ENCODE assay signal across 1 cellular context in the genomic region with DNA sequence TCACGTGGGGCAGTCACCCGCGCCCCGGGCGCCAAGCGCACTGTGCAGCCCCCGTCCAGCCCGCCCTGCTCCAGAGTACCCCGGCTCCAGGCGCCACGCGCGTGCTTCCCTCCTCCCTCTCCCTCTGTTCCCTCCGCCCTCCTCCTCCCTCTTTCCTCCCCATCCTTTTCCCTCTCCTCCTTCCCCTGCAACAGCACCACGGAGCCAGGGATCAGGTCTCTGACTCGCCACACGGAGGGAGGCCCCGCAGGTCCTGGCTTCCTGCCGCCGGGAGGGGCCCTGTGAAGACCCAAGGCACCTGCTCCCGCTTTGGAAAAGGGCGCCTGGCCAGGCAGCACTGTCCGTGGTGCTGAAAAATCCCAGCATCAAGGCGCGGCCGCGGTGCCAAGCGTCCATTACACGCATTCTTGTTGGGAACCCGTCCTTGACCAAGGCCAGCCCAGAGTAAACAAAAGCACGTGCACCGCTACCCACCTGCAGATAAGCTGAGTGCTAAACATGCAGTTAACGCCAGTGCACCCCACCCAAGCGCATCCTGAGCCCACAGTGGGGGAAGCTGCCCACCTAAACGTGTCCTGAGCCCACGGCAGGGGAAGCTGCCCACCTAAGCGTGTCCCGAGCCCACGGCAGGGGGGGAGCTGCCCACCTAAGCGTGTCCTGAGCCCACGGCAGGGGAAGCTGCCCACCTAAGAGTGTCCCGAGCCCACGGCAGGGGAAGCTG.
TF ChIP-seq lines count a peak whose summit lies in the region.

No MANE protein-coding gene starts in this region.

TF ChIP-seq in HepG2, 621 proteins besides CTCF, POLR2A, EP300 and RAD21 (continued from another document and continues in another):
- TF ChIP-seq, protein P1, sequence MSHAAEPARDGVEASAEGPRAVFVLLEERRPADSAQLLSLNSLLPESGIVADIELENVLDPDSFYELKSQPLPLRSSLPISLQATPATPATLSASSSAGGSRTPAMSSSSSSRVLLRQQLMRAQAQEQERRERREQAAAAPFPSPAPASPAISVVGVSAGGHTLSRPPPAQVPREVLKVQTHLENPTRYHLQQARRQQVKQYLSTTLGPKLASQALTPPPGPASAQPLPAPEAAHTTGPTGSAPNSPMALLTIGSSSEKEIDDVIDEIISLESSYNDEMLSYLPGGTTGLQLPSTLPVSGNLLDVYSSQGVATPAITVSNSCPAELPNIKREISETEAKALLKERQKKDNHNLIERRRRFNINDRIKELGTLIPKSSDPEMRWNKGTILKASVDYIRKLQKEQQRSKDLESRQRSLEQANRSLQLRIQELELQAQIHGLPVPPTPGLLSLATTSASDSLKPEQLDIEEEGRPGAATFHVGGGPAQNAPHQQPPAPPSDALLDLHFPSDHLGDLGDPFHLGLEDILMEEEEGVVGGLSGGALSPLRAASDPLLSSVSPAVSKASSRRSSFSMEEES (CRISPR knock-in tag; IDR thresholded peaks at IDR 0.05) = peak; percentile 82
- peak; percentile 72 for TF ChIP-seq JARID2 (CRISPR knock-in tag; IDR thresholded peaks at IDR 0.05; ENCODE audit: insufficient replicate concordance)
- TF ChIP-seq ZC3H13 (CRISPR knock-in tag; IDR thresholded peaks at IDR 0.05) = no peak
- no peak for TF ChIP-seq ZNF552 (CRISPR knock-in tag; IDR thresholded peaks at IDR 0.05; ENCODE audit: borderline replicate concordance)
- no peak for TF ChIP-seq ZNF180 (CRISPR knock-in tag; IDR thresholded peaks at IDR 0.05; ENCODE audit: borderline replicate concordance, low read depth)
- TF ChIP-seq ZNF83 (CRISPR knock-in tag; IDR thresholded peaks at IDR 0.05; ENCODE audit: borderline replicate concordance) = no peak
- peak; percentile 84 for TF ChIP-seq ZNF329 (CRISPR knock-in tag; IDR thresholded peaks at IDR 0.05; ENCODE audit: low read depth)
- no peak for TF ChIP-seq ZNF530 (CRISPR knock-in tag; IDR thresholded peaks at IDR 0.05; ENCODE audit: low read depth)
- peak; percentile 97 for TF ChIP-seq ZSCAN9 (CRISPR knock-in tag; IDR thresholded peaks at IDR 0.05; ENCODE audit: borderline replicate concordance)
- TF ChIP-seq, protein P2, sequence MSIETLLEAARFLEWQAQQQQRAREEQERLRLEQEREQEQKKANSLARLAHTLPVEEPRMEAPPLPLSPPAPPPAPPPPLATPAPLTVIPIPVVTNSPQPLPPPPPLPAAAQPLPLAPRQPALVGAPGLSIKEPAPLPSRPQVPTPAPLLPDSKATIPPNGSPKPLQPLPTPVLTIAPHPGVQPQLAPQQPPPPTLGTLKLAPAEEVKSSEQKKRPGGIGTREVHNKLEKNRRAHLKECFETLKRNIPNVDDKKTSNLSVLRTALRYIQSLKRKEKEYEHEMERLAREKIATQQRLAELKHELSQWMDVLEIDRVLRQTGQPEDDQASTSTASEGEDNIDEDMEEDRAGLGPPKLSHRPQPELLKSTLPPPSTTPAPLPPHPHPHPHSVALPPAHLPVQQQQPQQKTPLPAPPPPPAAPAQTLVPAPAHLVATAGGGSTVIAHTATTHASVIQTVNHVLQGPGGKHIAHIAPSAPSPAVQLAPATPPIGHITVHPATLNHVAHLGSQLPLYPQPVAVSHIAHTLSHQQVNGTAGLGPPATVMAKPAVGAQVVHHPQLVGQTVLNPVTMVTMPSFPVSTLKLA (IDR thresholded peaks at IDR 0.05) = peak; percentile 29; the same call in 1 of the 2 replicates
- TF ChIP-seq, protein P3, sequence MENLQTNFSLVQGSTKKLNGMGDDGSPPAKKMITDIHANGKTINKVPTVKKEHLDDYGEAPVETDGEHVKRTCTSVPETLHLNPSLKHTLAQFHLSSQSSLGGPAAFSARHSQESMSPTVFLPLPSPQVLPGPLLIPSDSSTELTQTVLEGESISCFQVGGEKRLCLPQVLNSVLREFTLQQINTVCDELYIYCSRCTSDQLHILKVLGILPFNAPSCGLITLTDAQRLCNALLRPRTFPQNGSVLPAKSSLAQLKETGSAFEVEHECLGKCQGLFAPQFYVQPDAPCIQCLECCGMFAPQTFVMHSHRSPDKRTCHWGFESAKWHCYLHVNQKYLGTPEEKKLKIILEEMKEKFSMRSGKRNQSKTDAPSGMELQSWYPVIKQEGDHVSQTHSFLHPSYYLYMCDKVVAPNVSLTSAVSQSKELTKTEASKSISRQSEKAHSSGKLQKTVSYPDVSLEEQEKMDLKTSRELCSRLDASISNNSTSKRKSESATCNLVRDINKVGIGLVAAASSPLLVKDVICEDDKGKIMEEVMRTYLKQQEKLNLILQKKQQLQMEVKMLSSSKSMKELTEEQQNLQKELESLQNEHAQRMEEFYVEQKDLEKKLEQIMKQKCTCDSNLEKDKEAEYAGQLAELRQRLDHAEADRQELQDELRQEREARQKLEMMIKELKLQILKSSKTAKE (CRISPR knock-in tag; IDR thresholded peaks at IDR 0.05; ENCODE audit: borderline replicate concordance) = no peak
- TF ChIP-seq HNF4G (IDR thresholded peaks at IDR 0.05; ENCODE audit: borderline replicate concordance, low read depth, low read length) = no peak
- TF ChIP-seq HNF4G (CRISPR knock-in tag; IDR thresholded peaks at IDR 0.05; ENCODE audit: borderline replicate concordance, low read depth) = no peak
- peak; percentile 67 for TF ChIP-seq TEAD3 (CRISPR knock-in tag; optimal IDR thresholded peaks at IDR 0.05; ENCODE audit: borderline replicate concordance)
- no peak for TF ChIP-seq CC2D1A (CRISPR knock-in tag; IDR thresholded peaks at IDR 0.05)
- TF ChIP-seq SOX13 (IDR thresholded peaks at IDR 0.05) = no peak
- peak in 1 of 2 experiments; percentile 43; a peak in 1 of 4 replicates for TF ChIP-seq SOX13 (CRISPR knock-in tag; conservative IDR thresholded peaks at IDR 0.05 in 1 of 2, IDR thresholded peaks at IDR 0.05 in 1 of 2)
- TF ChIP-seq, protein P4, sequence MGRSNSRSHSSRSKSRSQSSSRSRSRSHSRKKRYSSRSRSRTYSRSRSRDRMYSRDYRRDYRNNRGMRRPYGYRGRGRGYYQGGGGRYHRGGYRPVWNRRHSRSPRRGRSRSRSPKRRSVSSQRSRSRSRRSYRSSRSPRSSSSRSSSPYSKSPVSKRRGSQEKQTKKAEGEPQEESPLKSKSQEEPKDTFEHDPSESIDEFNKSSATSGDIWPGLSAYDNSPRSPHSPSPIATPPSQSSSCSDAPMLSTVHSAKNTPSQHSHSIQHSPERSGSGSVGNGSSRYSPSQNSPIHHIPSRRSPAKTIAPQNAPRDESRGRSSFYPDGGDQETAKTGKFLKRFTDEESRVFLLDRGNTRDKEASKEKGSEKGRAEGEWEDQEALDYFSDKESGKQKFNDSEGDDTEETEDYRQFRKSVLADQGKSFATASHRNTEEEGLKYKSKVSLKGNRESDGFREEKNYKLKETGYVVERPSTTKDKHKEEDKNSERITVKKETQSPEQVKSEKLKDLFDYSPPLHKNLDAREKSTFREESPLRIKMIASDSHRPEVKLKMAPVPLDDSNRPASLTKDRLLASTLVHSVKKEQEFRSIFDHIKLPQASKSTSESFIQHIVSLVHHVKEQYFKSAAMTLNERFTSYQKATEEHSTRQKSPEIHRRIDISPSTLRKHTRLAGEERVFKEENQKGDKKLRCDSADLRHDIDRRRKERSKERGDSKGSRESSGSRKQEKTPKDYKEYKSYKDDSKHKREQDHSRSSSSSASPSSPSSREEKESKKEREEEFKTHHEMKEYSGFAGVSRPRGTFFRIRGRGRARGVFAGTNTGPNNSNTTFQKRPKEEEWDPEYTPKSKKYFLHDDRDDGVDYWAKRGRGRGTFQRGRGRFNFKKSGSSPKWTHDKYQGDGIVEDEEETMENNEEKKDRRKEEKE (IDR thresholded peaks at IDR 0.05) = no peak
- peak; percentile 69 for TF ChIP-seq HDAC2 (CRISPR knock-in tag; IDR thresholded peaks at IDR 0.05)
- TF ChIP-seq ZNF367 (CRISPR knock-in tag; IDR thresholded peaks at IDR 0.05; ENCODE audit: borderline replicate concordance) = peak; percentile 81; the same call in 1 of the 2 replicates
- TF ChIP-seq MED13 (CRISPR knock-in tag; IDR thresholded peaks at IDR 0.05) = peak; percentile 79; the same call in 1 of the 2 replicates
- TF ChIP-seq U2AF1 (optimal IDR thresholded peaks at IDR 0.05; ENCODE audit: low read depth, low read length) = no peak
- TF ChIP-seq, protein P5, sequence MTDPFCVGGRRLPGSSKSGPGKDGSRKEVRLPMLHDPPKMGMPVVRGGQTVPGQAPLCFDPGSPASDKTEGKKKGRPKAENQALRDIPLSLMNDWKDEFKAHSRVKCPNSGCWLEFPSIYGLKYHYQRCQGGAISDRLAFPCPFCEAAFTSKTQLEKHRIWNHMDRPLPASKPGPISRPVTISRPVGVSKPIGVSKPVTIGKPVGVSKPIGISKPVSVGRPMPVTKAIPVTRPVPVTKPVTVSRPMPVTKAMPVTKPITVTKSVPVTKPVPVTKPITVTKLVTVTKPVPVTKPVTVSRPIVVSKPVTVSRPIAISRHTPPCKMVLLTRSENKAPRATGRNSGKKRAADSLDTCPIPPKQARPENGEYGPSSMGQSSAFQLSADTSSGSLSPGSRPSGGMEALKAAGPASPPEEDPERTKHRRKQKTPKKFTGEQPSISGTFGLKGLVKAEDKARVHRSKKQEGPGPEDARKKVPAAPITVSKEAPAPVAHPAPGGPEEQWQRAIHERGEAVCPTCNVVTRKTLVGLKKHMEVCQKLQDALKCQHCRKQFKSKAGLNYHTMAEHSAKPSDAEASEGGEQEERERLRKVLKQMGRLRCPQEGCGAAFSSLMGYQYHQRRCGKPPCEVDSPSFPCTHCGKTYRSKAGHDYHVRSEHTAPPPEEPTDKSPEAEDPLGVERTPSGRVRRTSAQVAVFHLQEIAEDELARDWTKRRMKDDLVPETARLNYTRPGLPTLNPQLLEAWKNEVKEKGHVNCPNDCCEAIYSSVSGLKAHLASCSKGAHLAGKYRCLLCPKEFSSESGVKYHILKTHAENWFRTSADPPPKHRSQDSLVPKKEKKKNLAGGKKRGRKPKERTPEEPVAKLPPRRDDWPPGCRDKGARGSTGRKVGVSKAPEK (CRISPR knock-in tag; IDR thresholded peaks at IDR 0.05; ENCODE audit: borderline replicate concordance) = no peak
- peak; percentile 74; the same call in 1 of the 2 replicates for TF ChIP-seq CCDC6 (CRISPR knock-in tag; IDR thresholded peaks at IDR 0.05)
- TF ChIP-seq FOXM1 (CRISPR knock-in tag; IDR thresholded peaks at IDR 0.05) = 0 out of 2 replicates have a peak, but pooled peaks have one; percentile 47
- no peak for TF ChIP-seq ZNF24 (IDR thresholded peaks at IDR 0.05)
- TF ChIP-seq, protein P6, sequence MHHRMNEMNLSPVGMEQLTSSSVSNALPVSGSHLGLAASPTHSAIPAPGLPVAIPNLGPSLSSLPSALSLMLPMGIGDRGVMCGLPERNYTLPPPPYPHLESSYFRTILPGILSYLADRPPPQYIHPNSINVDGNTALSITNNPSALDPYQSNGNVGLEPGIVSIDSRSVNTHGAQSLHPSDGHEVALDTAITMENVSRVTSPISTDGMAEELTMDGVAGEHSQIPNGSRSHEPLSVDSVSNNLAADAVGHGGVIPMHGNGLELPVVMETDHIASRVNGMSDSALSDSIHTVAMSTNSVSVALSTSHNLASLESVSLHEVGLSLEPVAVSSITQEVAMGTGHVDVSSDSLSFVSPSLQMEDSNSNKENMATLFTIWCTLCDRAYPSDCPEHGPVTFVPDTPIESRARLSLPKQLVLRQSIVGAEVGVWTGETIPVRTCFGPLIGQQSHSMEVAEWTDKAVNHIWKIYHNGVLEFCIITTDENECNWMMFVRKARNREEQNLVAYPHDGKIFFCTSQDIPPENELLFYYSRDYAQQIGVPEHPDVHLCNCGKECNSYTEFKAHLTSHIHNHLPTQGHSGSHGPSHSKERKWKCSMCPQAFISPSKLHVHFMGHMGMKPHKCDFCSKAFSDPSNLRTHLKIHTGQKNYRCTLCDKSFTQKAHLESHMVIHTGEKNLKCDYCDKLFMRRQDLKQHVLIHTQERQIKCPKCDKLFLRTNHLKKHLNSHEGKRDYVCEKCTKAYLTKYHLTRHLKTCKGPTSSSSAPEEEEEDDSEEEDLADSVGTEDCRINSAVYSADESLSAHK (CRISPR knock-in tag; IDR thresholded peaks at IDR 0.05; ENCODE audit: borderline replicate concordance) = no peak
- TF ChIP-seq PPARG (CRISPR knock-in tag; conservative IDR thresholded peaks at IDR 0.05) = peak; percentile 38; the same call in 1 of the 2 replicates
- TF ChIP-seq, protein P7, sequence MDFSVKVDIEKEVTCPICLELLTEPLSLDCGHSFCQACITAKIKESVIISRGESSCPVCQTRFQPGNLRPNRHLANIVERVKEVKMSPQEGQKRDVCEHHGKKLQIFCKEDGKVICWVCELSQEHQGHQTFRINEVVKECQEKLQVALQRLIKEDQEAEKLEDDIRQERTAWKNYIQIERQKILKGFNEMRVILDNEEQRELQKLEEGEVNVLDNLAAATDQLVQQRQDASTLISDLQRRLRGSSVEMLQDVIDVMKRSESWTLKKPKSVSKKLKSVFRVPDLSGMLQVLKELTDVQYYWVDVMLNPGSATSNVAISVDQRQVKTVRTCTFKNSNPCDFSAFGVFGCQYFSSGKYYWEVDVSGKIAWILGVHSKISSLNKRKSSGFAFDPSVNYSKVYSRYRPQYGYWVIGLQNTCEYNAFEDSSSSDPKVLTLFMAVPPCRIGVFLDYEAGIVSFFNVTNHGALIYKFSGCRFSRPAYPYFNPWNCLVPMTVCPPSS (IDR thresholded peaks at IDR 0.05) = no peak
- TF ChIP-seq NFYC (CRISPR knock-in tag; IDR thresholded peaks at IDR 0.05) = 0 out of 2 replicates have a peak, but pooled peaks have one; percentile 23
- TF ChIP-seq, protein P8, sequence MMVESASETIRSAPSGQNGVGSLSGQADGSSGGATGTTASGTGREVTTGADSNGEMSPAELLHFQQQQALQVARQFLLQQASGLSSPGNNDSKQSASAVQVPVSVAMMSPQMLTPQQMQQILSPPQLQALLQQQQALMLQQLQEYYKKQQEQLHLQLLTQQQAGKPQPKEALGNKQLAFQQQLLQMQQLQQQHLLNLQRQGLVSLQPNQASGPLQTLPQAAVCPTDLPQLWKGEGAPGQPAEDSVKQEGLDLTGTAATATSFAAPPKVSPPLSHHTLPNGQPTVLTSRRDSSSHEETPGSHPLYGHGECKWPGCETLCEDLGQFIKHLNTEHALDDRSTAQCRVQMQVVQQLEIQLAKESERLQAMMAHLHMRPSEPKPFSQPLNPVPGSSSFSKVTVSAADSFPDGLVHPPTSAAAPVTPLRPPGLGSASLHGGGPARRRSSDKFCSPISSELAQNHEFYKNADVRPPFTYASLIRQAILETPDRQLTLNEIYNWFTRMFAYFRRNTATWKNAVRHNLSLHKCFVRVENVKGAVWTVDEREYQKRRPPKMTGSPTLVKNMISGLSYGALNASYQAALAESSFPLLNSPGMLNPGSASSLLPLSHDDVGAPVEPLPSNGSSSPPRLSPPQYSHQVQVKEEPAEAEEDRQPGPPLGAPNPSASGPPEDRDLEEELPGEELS (CRISPR knock-in tag; IDR thresholded peaks at IDR 0.05) = 0 out of 2 replicates have a peak, but pooled peaks have one; percentile 25
- TF ChIP-seq GFI1 (CRISPR knock-in tag; IDR thresholded peaks at IDR 0.05; ENCODE audit: borderline replicate concordance) = no peak
- TF ChIP-seq HMGA1 (CRISPR knock-in tag; conservative IDR thresholded peaks at IDR 0.05) = no peak
- TF ChIP-seq SNRNP70 (IDR thresholded peaks at IDR 0.05; ENCODE audit: low read depth, low read length) = no peak
- peak; percentile 90 for TF ChIP-seq ERF (CRISPR knock-in tag; IDR thresholded peaks at IDR 0.05)
- TF ChIP-seq, protein P9, sequence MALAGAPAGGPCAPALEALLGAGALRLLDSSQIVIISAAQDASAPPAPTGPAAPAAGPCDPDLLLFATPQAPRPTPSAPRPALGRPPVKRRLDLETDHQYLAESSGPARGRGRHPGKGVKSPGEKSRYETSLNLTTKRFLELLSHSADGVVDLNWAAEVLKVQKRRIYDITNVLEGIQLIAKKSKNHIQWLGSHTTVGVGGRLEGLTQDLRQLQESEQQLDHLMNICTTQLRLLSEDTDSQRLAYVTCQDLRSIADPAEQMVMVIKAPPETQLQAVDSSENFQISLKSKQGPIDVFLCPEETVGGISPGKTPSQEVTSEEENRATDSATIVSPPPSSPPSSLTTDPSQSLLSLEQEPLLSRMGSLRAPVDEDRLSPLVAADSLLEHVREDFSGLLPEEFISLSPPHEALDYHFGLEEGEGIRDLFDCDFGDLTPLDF (CRISPR knock-in tag; IDR thresholded peaks at IDR 0.05) = peak; percentile 80
